In genomic region chr19:14504575-14504974, GRCh38 we compare ENCODE assay signal across 4 cellular contexts. TPM values are rescaled to one million over a fixed set of nuclear protein-coding genes. Genes with fewer than 3 reads are reported as not detected.
"Had no signal": no experiment of that assay in that cellular context is flagged by ENCODE, and none has a peak within 500 bp of the region (broad histone marks: within the 10 kb centered on the region; RNA-seq: fewer than 3 reads in every experiment).

No MANE protein-coding gene starts in this region.

RNA-seq across cellular contexts. Expression of gene PTGER1, which starts 29.4 kb away (rescaled TPM):
- total RNA-seq: left ventricle myocardium superior, myocyte, skeletal muscle tissue, vagina had no signal
